ENCODE assay signal across 1 cellular context in the genomic region with DNA sequence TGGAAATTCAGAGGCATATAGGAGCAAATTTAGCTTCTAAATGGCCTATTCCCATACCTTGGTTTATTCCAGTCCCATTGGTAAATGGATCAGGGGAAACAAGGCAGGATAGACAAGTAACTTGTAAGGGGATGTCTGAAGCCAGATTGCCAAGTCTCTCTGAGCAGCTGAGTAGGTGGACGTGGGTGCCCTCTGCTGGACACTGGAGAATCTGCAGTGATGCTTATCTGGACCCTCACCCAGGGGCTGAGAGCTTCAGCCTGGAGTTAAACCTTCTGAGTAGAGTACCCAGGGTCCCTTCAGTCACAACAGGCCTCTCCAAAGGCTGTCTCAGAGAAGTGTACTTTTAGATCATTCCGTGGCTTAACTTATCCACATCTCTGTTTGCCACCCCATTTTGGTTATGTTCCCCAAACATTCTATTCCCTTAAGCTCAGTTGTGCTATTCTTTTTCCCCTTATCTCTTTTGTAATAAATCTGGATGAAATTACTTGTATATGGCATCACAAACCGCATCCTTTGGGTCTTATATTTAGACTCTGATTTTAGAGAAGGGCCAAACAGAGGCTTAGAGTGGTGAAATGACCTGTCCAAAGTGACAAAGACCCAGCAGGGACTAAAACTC.
TF ChIP-seq lines count a peak whose summit lies in the region.

No MANE protein-coding gene starts in this region.

TF ChIP-seq in HCT116, 20 proteins besides CTCF, POLR2A, EP300 and RAD21 (continued from another document):
- TF ChIP-seq, protein P1, sequence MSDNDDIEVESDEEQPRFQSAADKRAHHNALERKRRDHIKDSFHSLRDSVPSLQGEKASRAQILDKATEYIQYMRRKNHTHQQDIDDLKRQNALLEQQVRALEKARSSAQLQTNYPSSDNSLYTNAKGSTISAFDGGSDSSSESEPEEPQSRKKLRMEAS (IDR thresholded peaks at IDR 0.05), result no peak
- TF ChIP-seq EZH2 (IDR thresholded peaks at IDR 0.05) (no peak), EGR1 (IDR thresholded peaks at IDR 0.05; ENCODE audit: low read depth) (no peak), JUND (IDR thresholded peaks at IDR 0.05) (no peak), SRF (IDR thresholded peaks at IDR 0.05; ENCODE audit: low read depth) (no peak), POLR2AphosphoS5 (IDR thresholded peaks at IDR 0.05; ENCODE audit: low read depth, low read length) (no peak)
